23 cellular contexts compared by ENCODE assay signal in genomic region chr16:65314246-65315003, GRCh38.
DNase-seq lines count a peak whose midpoint lies in the region; ATAC-seq and TF ChIP-seq lines count a peak whose summit lies in the region.
"Had no signal": no experiment of that assay in that cellular context is flagged by ENCODE, and none has a peak within 500 bp of the region (broad histone marks: within the 10 kb centered on the region; RNA-seq: fewer than 3 reads in every experiment).

No MANE protein-coding gene starts in this region.

- H4K20me1 ChIP-seq in smooth muscle cell (ENCODE audit: low read depth), result peaks cover 45% of the 10 kb centered on the region

- H3K27ac ChIP-seq in smooth muscle cell (ENCODE audit: low read depth) (peak overlapping the region; percentile 86), gastroesophageal sphincter (no peak overlapping the region)
- H3K27ac ChIP-seq: esophagus muscularis mucosa had no signal

- no peak for TF ChIP-seq POLR2A in gastroesophageal sphincter (IDR thresholded peaks at IDR 0.05)

- H3K9ac ChIP-seq in smooth muscle cell (ENCODE audit: low read depth), result no peak overlapping the region

- H2AFZ ChIP-seq in smooth muscle cell (ENCODE audit: low read depth), result no peak overlapping the region

- ATAC-seq in SK-N-SH treated with all-trans-retinoic acid at 6 μM for 48 hours, result peak; percentile 60
- no peak for ATAC-seq in gastroesophageal sphincter
- ATAC-seq: activated naive CD8-positive, alpha-beta T cell treated with anti-CD3 and anti-CD28 coated beads, Interleukin-2, amount 50 U/mL, for 24 hours; PC-3; T-cell had no signal

- H3K79me2 ChIP-seq in smooth muscle cell (ENCODE audit: low read depth), result peaks cover 45% of the 10 kb centered on the region

- TF ChIP-seq CTCF in fibroblast of mammary gland (conservative IDR thresholded peaks at IDR 0.05; ENCODE audit: control insufficient read depth, insufficient read depth, low read depth, low read length) (no peak), smooth muscle cell (IDR thresholded peaks at IDR 0.05; ENCODE audit: borderline replicate concordance, insufficient read depth, poor library complexity, severe bottlenecking) (no peak), gastroesophageal sphincter (IDR thresholded peaks at IDR 0.05) (no peak)

- no peak for TF ChIP-seq EP300 in gastroesophageal sphincter (IDR thresholded peaks at IDR 0.05)

- H3K36me3 ChIP-seq in smooth muscle cell (ENCODE audit: low read depth) (no peaks in the 10 kb centered on the region), gastroesophageal sphincter (no peaks in the 10 kb centered on the region)
- H3K36me3 ChIP-seq: breast epithelium, esophagus muscularis mucosa had no signal

- 33% methylated on average over 4 of the region's 4 CpGs for WGBS in smooth muscle cell (ENCODE audit: low lambda C conversion rate)
- 70 to 78% methylated on average over 3 to 4 of the region's 4 CpGs for WGBS in gastroesophageal sphincter (ENCODE audit: low coverage in 1 of 2), 2 donors

- H3K4me1 ChIP-seq in smooth muscle cell (ENCODE audit: low read depth) (peaks cover 21% of the 10 kb centered on the region), gastroesophageal sphincter (peaks cover 0 to 21% (median 3%) of the 10 kb centered on the region in 3 donors)

- H3K27me3 ChIP-seq in smooth muscle cell (ENCODE audit: low read depth) (no peaks in the 10 kb centered on the region), gastroesophageal sphincter (no peaks in the 10 kb centered on the region)
- H3K27me3 ChIP-seq: breast epithelium, esophagus muscularis mucosa had no signal

- H3K4me3 ChIP-seq in fibroblast of mammary gland (ENCODE audit: control insufficient read depth, low read depth, low read length) (no peak overlapping the region), smooth muscle cell (no peak overlapping the region), gastroesophageal sphincter (no peak overlapping the region)
- H3K4me3 ChIP-seq: breast epithelium, esophagus muscularis mucosa, lung had no signal

- peak overlapping the region; percentile 76 for H3K4me2 ChIP-seq in smooth muscle cell

- DNase-seq in GM03348 (ENCODE audit: low spot score) (peak; percentile 31), fibroblast of mammary gland (ENCODE audit: low read depth) (peak; percentile 24), smooth muscle cell (lab: John Stamatoyannopoulos, UW; ENCODE audit: unreplicated experiment) (no peak), retina (no peak)
- DNase-seq in activated CD4-positive, CD25-positive, alpha-beta regulatory T cell (lab: John Stamatoyannopoulos, UW), result no peak
- DNase-seq: activated CD4-positive, alpha-beta memory T cell treated with anti-CD3 and anti-CD28 coated beads, Interleukin-2, amount 10 ng/mL, durations not matched to agents 7 days and 5 days; activated effector memory CD4-positive, alpha-beta T cell treated with anti-CD3 and anti-CD28 coated beads, Interleukin-2, amount 50 U/mL, for 16 hours; activated naive CD8-positive, alpha-beta T cell treated with anti-CD3 and anti-CD28 coated beads, Interleukin-2, amount 50 U/mL, for 24 hours; CD4-positive, CD25-positive, alpha-beta regulatory T cell; cortex of kidney; DMS 273 treated with DMSO at 0.1 percent for 48 hours; glutamatergic neuron; KBM-7; NCI-H1436; NCI-H446 treated with DMSO at 0.1 percent for 48 hours; PC-3; SIG-M5; T-cell had no signal

- H3K9me3 ChIP-seq in smooth muscle cell (replicated peaks; ENCODE audit: low read depth) (no peaks in the 10 kb centered on the region), gastroesophageal sphincter (no peaks in the 10 kb centered on the region)
- H3K9me3 ChIP-seq: breast epithelium, esophagus muscularis mucosa had no signal

- peaks cover 30% of the 10 kb centered on the region for H3F3A ChIP-seq in smooth muscle cell (ENCODE audit: low read depth)

TF ChIP-seq in SK-N-SH treated with all-trans-retinoic acid at 6 μM for 48 hours, 23 proteins besides CTCF, POLR2A, EP300 and RAD21:
- TF ChIP-seq GLIS3 (CRISPR knock-in tag; IDR thresholded peaks at IDR 0.05) (no peak), TCF4 (CRISPR knock-in tag; IDR thresholded peaks at IDR 0.05; ENCODE audit: borderline replicate concordance) (no peak), ARNTL (CRISPR knock-in tag; IDR thresholded peaks at IDR 0.05; ENCODE audit: borderline replicate concordance, low read depth) (no peak), CREB5 (CRISPR knock-in tag; IDR thresholded peaks at IDR 0.05; ENCODE audit: low read depth) (no peak), BACH2 (CRISPR knock-in tag; IDR thresholded peaks at IDR 0.05; ENCODE audit: borderline replicate concordance) (no peak), OSR1 (CRISPR knock-in tag; IDR thresholded peaks at IDR 0.05) (no peak), RARB (CRISPR knock-in tag; IDR thresholded peaks at IDR 0.05) (no peak), SNAI2 (CRISPR knock-in tag; IDR thresholded peaks at IDR 0.05) (no peak), ZC3H10 (CRISPR knock-in tag; IDR thresholded peaks at IDR 0.05) (no peak), ZNF8 (CRISPR knock-in tag; IDR thresholded peaks at IDR 0.05) (no peak), PPARA (CRISPR knock-in tag; IDR thresholded peaks at IDR 0.05; ENCODE audit: borderline replicate concordance) (no peak), ISL1 (CRISPR knock-in tag; IDR thresholded peaks at IDR 0.05) (no peak)
- TF ChIP-seq, protein P1, sequence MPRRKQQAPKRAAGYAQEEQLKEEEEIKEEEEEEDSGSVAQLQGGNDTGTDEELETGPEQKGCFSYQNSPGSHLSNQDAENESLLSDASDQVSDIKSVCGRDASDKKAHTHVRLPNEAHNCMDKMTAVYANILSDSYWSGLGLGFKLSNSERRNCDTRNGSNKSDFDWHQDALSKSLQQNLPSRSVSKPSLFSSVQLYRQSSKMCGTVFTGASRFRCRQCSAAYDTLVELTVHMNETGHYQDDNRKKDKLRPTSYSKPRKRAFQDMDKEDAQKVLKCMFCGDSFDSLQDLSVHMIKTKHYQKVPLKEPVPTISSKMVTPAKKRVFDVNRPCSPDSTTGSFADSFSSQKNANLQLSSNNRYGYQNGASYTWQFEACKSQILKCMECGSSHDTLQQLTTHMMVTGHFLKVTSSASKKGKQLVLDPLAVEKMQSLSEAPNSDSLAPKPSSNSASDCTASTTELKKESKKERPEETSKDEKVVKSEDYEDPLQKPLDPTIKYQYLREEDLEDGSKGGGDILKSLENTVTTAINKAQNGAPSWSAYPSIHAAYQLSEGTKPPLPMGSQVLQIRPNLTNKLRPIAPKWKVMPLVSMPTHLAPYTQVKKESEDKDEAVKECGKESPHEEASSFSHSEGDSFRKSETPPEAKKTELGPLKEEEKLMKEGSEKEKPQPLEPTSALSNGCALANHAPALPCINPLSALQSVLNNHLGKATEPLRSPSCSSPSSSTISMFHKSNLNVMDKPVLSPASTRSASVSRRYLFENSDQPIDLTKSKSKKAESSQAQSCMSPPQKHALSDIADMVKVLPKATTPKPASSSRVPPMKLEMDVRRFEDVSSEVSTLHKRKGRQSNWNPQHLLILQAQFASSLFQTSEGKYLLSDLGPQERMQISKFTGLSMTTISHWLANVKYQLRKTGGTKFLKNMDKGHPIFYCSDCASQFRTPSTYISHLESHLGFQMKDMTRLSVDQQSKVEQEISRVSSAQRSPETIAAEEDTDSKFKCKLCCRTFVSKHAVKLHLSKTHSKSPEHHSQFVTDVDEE (CRISPR knock-in tag; IDR thresholded peaks at IDR 0.05), result no peak
- TF ChIP-seq, protein P2, sequence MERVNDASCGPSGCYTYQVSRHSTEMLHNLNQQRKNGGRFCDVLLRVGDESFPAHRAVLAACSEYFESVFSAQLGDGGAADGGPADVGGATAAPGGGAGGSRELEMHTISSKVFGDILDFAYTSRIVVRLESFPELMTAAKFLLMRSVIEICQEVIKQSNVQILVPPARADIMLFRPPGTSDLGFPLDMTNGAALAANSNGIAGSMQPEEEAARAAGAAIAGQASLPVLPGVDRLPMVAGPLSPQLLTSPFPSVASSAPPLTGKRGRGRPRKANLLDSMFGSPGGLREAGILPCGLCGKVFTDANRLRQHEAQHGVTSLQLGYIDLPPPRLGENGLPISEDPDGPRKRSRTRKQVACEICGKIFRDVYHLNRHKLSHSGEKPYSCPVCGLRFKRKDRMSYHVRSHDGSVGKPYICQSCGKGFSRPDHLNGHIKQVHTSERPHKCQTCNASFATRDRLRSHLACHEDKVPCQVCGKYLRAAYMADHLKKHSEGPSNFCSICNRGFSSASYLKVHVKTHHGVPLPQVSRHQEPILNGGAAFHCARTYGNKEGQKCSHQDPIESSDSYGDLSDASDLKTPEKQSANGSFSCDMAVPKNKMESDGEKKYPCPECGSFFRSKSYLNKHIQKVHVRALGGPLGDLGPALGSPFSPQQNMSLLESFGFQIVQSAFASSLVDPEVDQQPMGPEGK (CRISPR knock-in tag; IDR thresholded peaks at IDR 0.05; ENCODE audit: borderline replicate concordance), result no peak
- TF ChIP-seq, protein P3, sequence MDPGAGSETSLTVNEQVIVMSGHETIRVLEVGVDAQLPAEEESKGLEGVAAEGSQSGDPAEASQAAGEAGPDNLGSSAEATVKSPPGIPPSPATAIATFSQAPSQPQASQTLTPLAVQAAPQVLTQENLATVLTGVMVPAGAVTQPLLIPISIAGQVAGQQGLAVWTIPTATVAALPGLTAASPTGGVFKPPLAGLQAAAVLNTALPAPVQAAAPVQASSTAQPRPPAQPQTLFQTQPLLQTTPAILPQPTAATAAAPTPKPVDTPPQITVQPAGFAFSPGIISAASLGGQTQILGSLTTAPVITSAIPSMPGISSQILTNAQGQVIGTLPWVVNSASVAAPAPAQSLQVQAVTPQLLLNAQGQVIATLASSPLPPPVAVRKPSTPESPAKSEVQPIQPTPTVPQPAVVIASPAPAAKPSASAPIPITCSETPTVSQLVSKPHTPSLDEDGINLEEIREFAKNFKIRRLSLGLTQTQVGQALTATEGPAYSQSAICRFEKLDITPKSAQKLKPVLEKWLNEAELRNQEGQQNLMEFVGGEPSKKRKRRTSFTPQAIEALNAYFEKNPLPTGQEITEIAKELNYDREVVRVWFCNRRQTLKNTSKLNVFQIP (CRISPR knock-in tag; IDR thresholded peaks at IDR 0.05; ENCODE audit: borderline replicate concordance, low read depth), result no peak

Comparison
In these comparisons a context has a peak if more than half of its experiments do, and no peak if none do; other contexts are left out.
1. DNase-seq: peak in GM03348 (single experiment) and fibroblast of mammary gland (single experiment); none in smooth muscle cell (single experiment), activated CD4-positive, CD25-positive, alpha-beta regulatory T cell (0 of 4) and retina (single experiment).